Comparison of ENCODE assay signal across 14 cellular contexts in the genomic region with DNA sequence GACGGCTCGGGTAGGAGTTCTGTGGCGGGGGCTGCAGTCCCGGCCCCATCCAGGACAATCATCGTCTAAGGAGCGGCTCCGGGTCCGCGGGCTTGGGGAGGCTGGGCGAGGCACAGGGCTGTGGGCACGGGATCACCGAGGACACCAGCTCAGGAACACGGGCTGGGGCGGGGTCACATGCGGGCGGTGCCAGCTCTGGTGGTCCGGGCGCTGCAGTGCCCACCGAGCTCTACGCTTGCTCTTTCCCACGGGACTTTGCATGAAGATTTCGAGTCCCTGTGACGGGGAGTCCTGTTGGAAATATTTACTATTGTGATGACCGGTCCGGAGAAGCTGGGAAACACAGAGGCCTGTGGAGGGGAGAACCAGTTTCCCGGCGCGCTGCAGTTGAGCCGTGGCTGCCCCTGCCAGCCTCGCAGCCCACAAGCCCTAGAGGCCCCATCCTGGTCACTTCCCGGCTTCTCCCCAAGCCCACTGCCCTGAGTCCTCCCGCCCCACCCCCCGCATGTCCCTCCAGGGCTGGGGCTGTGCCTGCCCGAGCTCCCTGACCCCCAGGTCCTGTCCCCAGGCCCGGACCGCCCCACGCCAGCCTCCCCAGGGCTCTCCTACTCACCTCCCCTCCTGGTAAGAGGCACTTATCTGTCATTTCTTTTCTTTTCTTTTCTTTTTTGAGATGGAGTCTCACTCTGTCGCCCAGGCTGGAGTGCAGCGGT. TPM values are rescaled to one million over a fixed set of nuclear protein-coding genes. Genes with fewer than 3 reads are reported as not detected.
DNase-seq lines count a peak whose midpoint lies in the region; ATAC-seq, FAIRE-seq and TF ChIP-seq lines count a peak whose summit lies in the region.
"Had no signal": no experiment of that assay in that cellular context is flagged by ENCODE, and none has a peak within 500 bp of the region (broad histone marks: within the 10 kb centered on the region; RNA-seq: fewer than 3 reads in every experiment).

No MANE protein-coding gene starts in this region.

- H3K4me1 ChIP-seq in DOHH2 (ENCODE audit: control insufficient read depth, low read length) (peaks cover 37% of the 10 kb centered on the region), Loucy (ENCODE audit: insufficient read depth, low read length, poor library complexity, severe bottlenecking) (peaks cover 12% of the 10 kb centered on the region), endodermal cell (ENCODE audit: control insufficient read depth, insufficient read depth, low read length) (no peaks in the 10 kb centered on the region), parathyroid adenoma (no peaks in the 10 kb centered on the region)

- H3K27ac ChIP-seq in DOHH2 (ENCODE audit: low read depth, low read length) (no peak overlapping the region), endodermal cell (ENCODE audit: low read depth, low read length) (no peak overlapping the region), parathyroid adenoma (no peak overlapping the region)

- no peaks in the 10 kb centered on the region for H3K9me3 Mint-ChIP-seq in endodermal cell
- H3K9me3 Mint-ChIP-seq: activated B cell treated with CpG ODN at 0.5 μM for 24 hours, neural crest cell had no signal

- H3K9ac ChIP-seq in Loucy (ENCODE audit: low read depth, low read length, poor library complexity, severe bottlenecking) (no peak overlapping the region), endodermal cell (ENCODE audit: extremely low read depth, low read length, poor library complexity, severe bottlenecking) (no peak overlapping the region), parathyroid adenoma (no peak overlapping the region)

- no peak for FAIRE-seq in GM12892 (lab: Jason Lieb, UNC)

- H3F3A ChIP-seq in DOHH2 (ENCODE audit: control insufficient read depth, insufficient read depth) (0 out of 2 replicates have a peak, but pooled peaks cover 2% of the 10 kb centered on the region), Loucy (ENCODE audit: low read depth) (no peaks in the 10 kb centered on the region)

- H3K4me3 ChIP-seq in DOHH2 (ENCODE audit: low read length) (peak overlapping the region; percentile 38; the same call in 1 of the 2 replicates), Loucy (ENCODE audit: low read length, poor library complexity, severe bottlenecking) (no peak overlapping the region), endodermal cell (ENCODE audit: low read length) (peak overlapping the region; percentile 45), parathyroid adenoma (ENCODE audit: low read depth, low read length) (no peak overlapping the region)

- H3K27me3 ChIP-seq in DOHH2 (ENCODE audit: control insufficient read depth, low read length) = peaks cover 39% of the 10 kb centered on the region
- H3K27me3 ChIP-seq in Loucy (ENCODE audit: insufficient read depth, low read length, poor library complexity, severe bottlenecking) = no peaks in the 10 kb centered on the region
- peaks cover 59% of the 10 kb centered on the region for H3K27me3 ChIP-seq in endodermal cell (ENCODE audit: control insufficient read depth, insufficient read depth, low read length, poor library complexity, severe bottlenecking)
- peaks cover 9% of the 10 kb centered on the region for H3K27me3 ChIP-seq in parathyroid adenoma (ENCODE audit: control insufficient read depth, insufficient read depth, low read length)

- H3K36me3 Mint-ChIP-seq in endodermal cell (ENCODE audit: low read depth) = no peaks in the 10 kb centered on the region
- H3K36me3 Mint-ChIP-seq: CD14-positive monocyte had no signal

- no peaks in the 10 kb centered on the region for H3K9me2 ChIP-seq in DOHH2 (replicated peaks; ENCODE audit: control insufficient read depth, low read length)
- no peaks in the 10 kb centered on the region for H3K9me2 ChIP-seq in Loucy (replicated peaks; ENCODE audit: low read depth, low read length)

- no peak for TF ChIP-seq POLR2A in GM12892 (IDR thresholded peaks at IDR 0.05; ENCODE audit: low read depth, low read length)

- peaks cover 45% of the 10 kb centered on the region for H3K27me3 Mint-ChIP-seq in endodermal cell (ENCODE audit: insufficient read depth)

- no peaks in the 10 kb centered on the region for H3K4me1 Mint-ChIP-seq in endodermal cell

- TF ChIP-seq CTCF in DOHH2 (IDR thresholded peaks at IDR 0.05; ENCODE audit: low read depth, low read length, poor library complexity, severe bottlenecking) = no peak
- TF ChIP-seq CTCF in Loucy (conservative IDR thresholded peaks at IDR 0.05; ENCODE audit: low read length) = no peak
- TF ChIP-seq CTCF in endodermal cell (conservative IDR thresholded peaks at IDR 0.05) = no peak
- TF ChIP-seq CTCF in parathyroid adenoma (IDR thresholded peaks at IDR 0.05) = no peak

- H3K9me3 ChIP-seq in DOHH2 (ENCODE audit: control insufficient read depth, insufficient read depth, low read length) (no peaks in the 10 kb centered on the region), Loucy (ENCODE audit: insufficient read depth, low read depth, low read length) (no peaks in the 10 kb centered on the region), endodermal cell (ENCODE audit: control insufficient read depth, low read length) (no peaks in the 10 kb centered on the region), parathyroid adenoma (ENCODE audit: control insufficient read depth, low read length) (no peaks in the 10 kb centered on the region)

- no peaks in the 10 kb centered on the region for H3K79me2 ChIP-seq in DOHH2 (ENCODE audit: control insufficient read depth, low read length)
- no peaks in the 10 kb centered on the region for H3K79me2 ChIP-seq in Loucy (ENCODE audit: insufficient read depth, low read length)
- no peaks in the 10 kb centered on the region for H3K79me2 ChIP-seq in parathyroid adenoma

- WGBS in endodermal cell (ENCODE audit: insufficient coverage in 1 of 2, insufficient read length in 1 of 2), 2 experiments = 18 to 23% methylated on average over 19 to 39 of the region's 39 CpGs

- H4K20me1 ChIP-seq in DOHH2 (ENCODE audit: control insufficient read depth, insufficient read depth, low read depth, low read length) (no peaks in the 10 kb centered on the region; the same call in 1 of the 2 replicates), Loucy (ENCODE audit: insufficient read depth, low read length, poor library complexity, severe bottlenecking) (no peaks in the 10 kb centered on the region)

- DNase-seq in endodermal cell = no peak
- DNase-seq in GM12892 (ENCODE audit: insufficient read length) = no peak
- DNase-seq in NCI-H2029 treated with DMSO at 0.1 percent for 48 hours (lab: John Stamatoyannopoulos, UW) = no peak

- H3K4me2 ChIP-seq in DOHH2 (ENCODE audit: low read length) = peak overlapping the region; percentile 61
- peak overlapping the region; percentile 41 for H3K4me2 ChIP-seq in Loucy (ENCODE audit: low read depth, low read length, poor library complexity, severe bottlenecking)
- peak overlapping the region; percentile 62 for H3K4me2 ChIP-seq in parathyroid adenoma (ENCODE audit: low read length)

- H3K27ac Mint-ChIP-seq in endodermal cell = no peak overlapping the region

- H3K4me3 Mint-ChIP-seq in endodermal cell = peak overlapping the region; percentile 51
- H3K4me3 Mint-ChIP-seq: neural crest cell had no signal

- H3K36me3 ChIP-seq in DOHH2 (ENCODE audit: control insufficient read depth, low read length) (no peaks in the 10 kb centered on the region), Loucy (ENCODE audit: insufficient read depth, low read length) (no peaks in the 10 kb centered on the region), endodermal cell (ENCODE audit: control insufficient read depth, insufficient read depth, low read length) (no peaks in the 10 kb centered on the region), parathyroid adenoma (ENCODE audit: control insufficient read depth, insufficient read depth, low read length) (no peaks in the 10 kb centered on the region)

- H2AFZ ChIP-seq in Loucy (ENCODE audit: low read length) (no peak overlapping the region), parathyroid adenoma (peak overlapping the region; percentile 70)

- no peak for ATAC-seq in HG02623 (IDR thresholded peaks at IDR 0.05; ENCODE audit: unreplicated experiment)
- ATAC-seq in HG03342 (IDR thresholded peaks at IDR 0.05; ENCODE audit: unreplicated experiment) = no peak

RNA-seq across cellular contexts. Expression of gene SLC17A9, which starts 20.7 kb away (rescaled TPM):
- 10 to 100 TPM in 1 of 2 donors, 1 to 10 TPM in 1; 8.9 to 10.2 TPM for total RNA-seq in endodermal cell
- polyA plus RNA-seq in endodermal cell (2013, experiment 1 of 2) = 3.2 TPM
- 3.4 TPM for polyA plus RNA-seq in endodermal cell (2013, experiment 2 of 2)
- polyA plus RNA-seq in GM12892 (2012; ENCODE audit: missing spikeins) = 45.0 TPM
- total RNA-seq: skeletal muscle tissue had no signal

RNA-seq across cellular contexts. Expression of gene BHLHE23, which starts 33.6 kb away (rescaled TPM):
- not detected for total RNA-seq in endodermal cell
- polyA plus RNA-seq in endodermal cell (2013, experiment 1 of 2) = 1.2 TPM
- 0.46 TPM for polyA plus RNA-seq in endodermal cell (2013, experiment 2 of 2)
- polyA plus RNA-seq in GM12892 (2012; ENCODE audit: missing spikeins) = not detected
- total RNA-seq: activated B cell treated with CpG ODN at 0.5 μM for 24 hours, Daoy, lung microvascular endothelial cell, neural crest cell, skeletal muscle tissue had no signal
- polyA plus RNA-seq: CD14-positive monocyte had no signal

RNA-seq across cellular contexts. Expression of gene GID8, which starts 35.2 kb away (rescaled TPM):
- total RNA-seq in endodermal cell = 10 to 100 TPM; 51.5 to 52.1 TPM
- 47.3 TPM for polyA plus RNA-seq in endodermal cell (2013, experiment 1 of 2)
- 41.8 TPM for polyA plus RNA-seq in endodermal cell (2013, experiment 2 of 2)
- 24.1 TPM for polyA plus RNA-seq in GM12892 (2012; ENCODE audit: missing spikeins)

RNA-seq across cellular contexts. Expression of gene DIDO1, which starts 46.9 kb away (rescaled TPM):
- 10 to 100 TPM; 53.5 to 68.3 TPM for total RNA-seq in endodermal cell
- 47.8 TPM for polyA plus RNA-seq in endodermal cell (2013, experiment 1 of 2)
- polyA plus RNA-seq in endodermal cell (2013, experiment 2 of 2) = 43.0 TPM
- 26.5 TPM for polyA plus RNA-seq in GM12892 (2012; ENCODE audit: missing spikeins)

Comparison
In these comparisons a context has a peak if more than half of its experiments do, and no peak if none do; other contexts are left out.
1. H3K4me3 ChIP-seq: peak in DOHH2 (single experiment) and endodermal cell (single experiment); none in Loucy (single experiment) and parathyroid adenoma (single experiment).
2. Peak in every context shown above with its lines, with median percentiles within 50 percentile points of each other: H3K4me2 ChIP-seq.